In the genomic region with DNA sequence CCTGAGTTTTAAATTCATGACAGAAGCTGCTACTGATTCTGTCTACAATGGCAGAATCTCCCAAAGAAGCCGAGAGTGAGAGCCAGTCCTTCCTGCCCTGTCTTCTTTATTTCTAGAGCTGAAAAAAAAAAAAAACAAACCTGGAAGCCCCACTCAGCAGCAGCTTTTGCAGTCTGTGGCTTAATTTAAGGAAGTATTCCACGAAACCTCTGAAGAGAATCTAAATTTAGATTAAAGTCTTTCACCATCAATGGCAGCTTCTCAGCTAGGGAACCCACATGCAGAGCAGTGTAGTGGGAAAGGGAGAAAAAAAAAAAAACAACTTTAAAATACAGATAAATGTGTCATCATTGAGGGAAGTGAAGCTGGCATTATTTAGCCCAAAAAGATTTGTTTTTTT, we compare ENCODE assay signal across 15 cellular contexts. TPM values are rescaled to one million over a fixed set of nuclear protein-coding genes. Genes with fewer than 3 reads are reported as not detected.
DNase-seq lines count a peak whose midpoint lies in the region; ATAC-seq, FAIRE-seq and TF ChIP-seq lines count a peak whose summit lies in the region.
"Had no signal": no experiment of that assay in that cellular context is flagged by ENCODE, and none has a peak within 500 bp of the region (broad histone marks: within the 10 kb centered on the region; RNA-seq: fewer than 3 reads in every experiment).

No MANE protein-coding gene starts in this region.

- peak overlapping the region; percentile 19 to 25 for H3K27ac Mint-ChIP-seq in natural killer cell
- no peak overlapping the region for H3K27ac Mint-ChIP-seq in natural killer cell treated with Interleukin-12 subunit alpha and Interleukin-12 subunit beta and Interleukin-15 and Interleukin-18, amount 100 ng/mL, for 72 hours
- H3K27ac Mint-ChIP-seq: T-helper 2 cell treated with Interferon-gamma antibody and Interleukin-4, amounts not matched to agents 5 μg/mL and 100 μg/mL, for 36 hours had no signal

- peaks cover 24 to 33% of the 10 kb centered on the region in 2 experiments for H3K4me1 ChIP-seq in neutrophil (ENCODE audit: control insufficient read depth in 1 of 2, insufficient read depth in 1 of 2, low read depth in 1 of 2, low read length in 1 of 2)

- FAIRE-seq in GM19239 (lab: Jason Lieb, UNC), result no peak
- FAIRE-seq: A549, frontal cortex, small intestine had no signal

- TF ChIP-seq CTCF in natural killer cell (IDR thresholded peaks at IDR 0.05) (no peak), dorsolateral prefrontal cortex (IDR thresholded peaks at IDR 0.05 in 54 of 56, conservative IDR thresholded peaks at IDR 0.05 in 2 of 56; ENCODE audit: low read depth in 1 of 56, partially characterized antibody in 56 of 56) (no peak), neutrophil (IDR thresholded peaks at IDR 0.05) (no peak)

- in situ Hi-C loops in G401 (cut with HindIII; ENCODE audit: low sequenced_read_pairs), result no loop called here

- H3K4me3 ChIP-seq in dorsolateral prefrontal cortex (peak overlapping the region in 1 of 59 donors; percentile 1), neutrophil (ENCODE audit: low read depth in 1 of 2, low read length in 1 of 2) (no peak overlapping the region)
- H3K4me3 ChIP-seq: A549 had no signal

- no peaks in the 10 kb centered on the region for H3K36me3 Mint-ChIP-seq in natural killer cell
- peaks cover 11% of the 10 kb centered on the region for H3K36me3 Mint-ChIP-seq in natural killer cell treated with Interleukin-12 subunit alpha and Interleukin-12 subunit beta and Interleukin-15 and Interleukin-18, amount 100 ng/mL, for 72 hours

- ATAC-seq in natural killer cell, result no peak
- no peak for ATAC-seq in natural killer cell treated with Interleukin-12 subunit alpha and Interleukin-12 subunit beta and Interleukin-15 and Interleukin-18, amount 100 ng/mL, for 72 hours
- ATAC-seq in GM21390 (IDR thresholded peaks at IDR 0.05; ENCODE audit: unreplicated experiment), result no peak
- no peak for ATAC-seq in HG02571 (IDR thresholded peaks at IDR 0.05; ENCODE audit: unreplicated experiment)
- ATAC-seq: A549 had no signal

- no peaks in the 10 kb centered on the region for H3K9me3 Mint-ChIP-seq in natural killer cell
- H3K9me3 Mint-ChIP-seq in natural killer cell treated with Interleukin-12 subunit alpha and Interleukin-12 subunit beta and Interleukin-15 and Interleukin-18, amount 100 ng/mL, for 72 hours, result no peaks in the 10 kb centered on the region

- H3K4me1 Mint-ChIP-seq in natural killer cell, result peaks cover 65 to 66% of the 10 kb centered on the region in 2 donors
- peaks cover 40 to 51% of the 10 kb centered on the region in 2 donors for H3K4me1 Mint-ChIP-seq in natural killer cell treated with Interleukin-12 subunit alpha and Interleukin-12 subunit beta and Interleukin-15 and Interleukin-18, amount 100 ng/mL, for 72 hours (ENCODE audit: low read depth in 2 of 2)

- intact Hi-C loops in natural killer cell (cut with micrococcal nuclease), result no loop called here
- intact Hi-C loops in dorsolateral prefrontal cortex (cut with DNase I), result no loop called here

- H3K27ac ChIP-seq in dorsolateral prefrontal cortex (peak overlapping the region in 56 of 59 donors; percentile 6 to 80 (median 63)), neutrophil (peak overlapping the region; percentile 30)
- H3K27ac ChIP-seq: A549 had no signal

- no peaks in the 10 kb centered on the region for H3K36me3 ChIP-seq in neutrophil

- H3K27me3 ChIP-seq in dorsolateral prefrontal cortex (no peaks in the 10 kb centered on the region), neutrophil (no peaks in the 10 kb centered on the region)

- no peak for DNase-seq in natural killer cell
- DNase-seq in natural killer cell treated with Interleukin-12 subunit alpha and Interleukin-12 subunit beta and Interleukin-15 and Interleukin-18, amount 100 ng/mL, for 72 hours (ENCODE audit: low spot score), result no peak
- no peak for DNase-seq in dorsolateral prefrontal cortex
- DNase-seq in GM19239 (ENCODE audit: insufficient read length, low spot score), result no peak
- DNase-seq in G401 (ENCODE audit: low spot score), result no peak
- DNase-seq: HCEC 1CT, mesendoderm, MM.1S, small intestine had no signal

- no peak overlapping the region for H3K4me3 Mint-ChIP-seq in natural killer cell
- no peak overlapping the region for H3K4me3 Mint-ChIP-seq in natural killer cell treated with Interleukin-12 subunit alpha and Interleukin-12 subunit beta and Interleukin-15 and Interleukin-18, amount 100 ng/mL, for 72 hours
- H3K4me3 Mint-ChIP-seq: T-helper 2 cell treated with Interferon-gamma antibody and Interleukin-4, amounts not matched to agents 5 μg/mL and 100 μg/mL, for 36 hours had no signal

- no peaks in the 10 kb centered on the region for H3K9me3 ChIP-seq in neutrophil

- no peaks in the 10 kb centered on the region for H3K27me3 Mint-ChIP-seq in natural killer cell (ENCODE audit: low read depth in 2 of 2)
- no peaks in the 10 kb centered on the region for H3K27me3 Mint-ChIP-seq in natural killer cell treated with Interleukin-12 subunit alpha and Interleukin-12 subunit beta and Interleukin-15 and Interleukin-18, amount 100 ng/mL, for 72 hours

RNA-seq across cellular contexts. Expression of a gene that starts 23.4 kb away (rescaled TPM):
- total RNA-seq in natural killer cell (10 to 100 TPM; 33.3 to 34.7 (median 34.2) TPM), dorsolateral prefrontal cortex (10 to 100 TPM; 23.6 to 40.5 (median 32.4) TPM)
- total RNA-seq in natural killer cell treated with Interleukin-12 subunit alpha and Interleukin-12 subunit beta and Interleukin-15 and Interleukin-18, amount 100 ng/mL, for 72 hours, result 10 to 100 TPM; 19.9 to 27.1 TPM
- 16.7 and 23.0 TPM in 2 replicates for total RNA-seq in G401 (2014; rRNA removed; shearing (Covaris generic))

Comparison
In these comparisons a context has a peak if more than half of its experiments do, and no peak if none do; other contexts are left out.
1. H3K27ac Mint-ChIP-seq: peak in natural killer cell (2 of 2); none in natural killer cell treated with Interleukin-12 subunit alpha and Interleukin-12 subunit beta and Interleukin-15 and Interleukin-18, amount 100 ng/mL, for 72 hours (0 of 2).